Comparison of ENCODE assay signal across 8 cellular contexts in genomic region chr11:3378426-3379423, GRCh38. TPM values are rescaled to one million over a fixed set of nuclear protein-coding genes. Genes with fewer than 3 reads are reported as not detected.
DNase-seq lines count a peak whose midpoint lies in the region; ATAC-seq and TF ChIP-seq lines count a peak whose summit lies in the region.

ZNF195 (minus strand) TSS chr11:3379146; CDS start chr11:3379040, 106 bp downstream.

- DNase-seq in DMS153 (lab: John Stamatoyannopoulos, UW) (peak; percentile 99), PC-9 (peak; percentile 89 to 93), erythroblast (lab: John Stamatoyannopoulos, UW) (peak; percentile 97 to 99)
- peak; percentile 97 for DNase-seq in Jurkat, Clone E6-1 (ENCODE audit: low read depth, low spot score)
- peak; percentile 96 for DNase-seq in activated T-cell treated with anti-CD3 and anti-CD28 coated beads, Interleukin-2, amount 50 U/mL, for 1 hour
- peak; percentile 93 to 94 for DNase-seq in stimulated activated CD8-positive, alpha-beta memory T cell treated with anti-CD3 and anti-CD28 coated beads, Interleukin-7, amount 100 ng/mL, for 1 hour (ENCODE audit: low read depth in 2 of 2)

- intact Hi-C loops in PC-9 (cut with micrococcal nuclease; ENCODE audit: unreplicated experiment), result no loop called here

- TF ChIP-seq CTCF in PC-9 (conservative IDR thresholded peaks at IDR 0.05), result no peak

- H4K20me1 ChIP-seq in PC-9 (ENCODE audit: insufficient read depth), result no peaks in the 10 kb centered on the region

- no peaks in the 10 kb centered on the region for H3K27me3 ChIP-seq in PC-9 (ENCODE audit: insufficient read depth, low read depth)
- no peaks in the 10 kb centered on the region for H3K27me3 ChIP-seq in mucosa of stomach (ENCODE audit: control insufficient read depth, insufficient read depth, low read length)

- TSS peak; percentile 51 for BruUV-seq in PC-9 (replicated peaks; lab: Mats Ljungman, UMichigan)

- peak; percentile 81 for TF ChIP-seq POLR2A in erythroblast (IDR thresholded peaks at IDR 0.05; ENCODE audit: low read length)

- H3K4me1 ChIP-seq in PC-9 (replicated peaks; ENCODE audit: insufficient read depth) (no peaks in the 10 kb centered on the region), mucosa of stomach (ENCODE audit: control insufficient read depth, insufficient read depth, low read length) (peaks cover 19% of the 10 kb centered on the region)

- H3K27ac ChIP-seq in PC-9, result no peak within 1 kb of the TSS

- peaks cover 29% of the 10 kb centered on the region for H3K79me2 ChIP-seq in PC-9 (ENCODE audit: low read depth)

- CTCF ChIA-PET in PC-9 (lab: Charles Lee), result interaction anchor here (0.6 to 0.7 kb wide), 2 partner anchors 30 to 44 kb away, joined by 3 to 5 read pairs; no protein-coding TSS in a partner anchor

- H2AFZ ChIP-seq in PC-9, result peak within 1 kb of the TSS; percentile 91

- POLR2A ChIA-PET in PC-9 (lab: Charles Lee; ENCODE audit: unreplicated experiment), result interaction anchor here (0.6 kb wide), 1 partner anchor 527 kb away, joined by 3 read pairs; no protein-coding TSS in a partner anchor

- H3K9me3 ChIP-seq in PC-9 (ENCODE audit: insufficient read depth, low read depth) (peaks cover 8% of the 10 kb centered on the region; the same call in 1 of the 2 replicates), mucosa of stomach (ENCODE audit: control insufficient read depth, low read length) (no peaks in the 10 kb centered on the region)

- ATAC-seq in GM21619 (IDR thresholded peaks at IDR 0.05; ENCODE audit: unreplicated experiment), result peak; percentile 100

- peak within 1 kb of the TSS; percentile 88 for H3K4me2 ChIP-seq in PC-9

- H3F3A ChIP-seq in PC-9 (ENCODE audit: insufficient read depth, low read depth), result no peaks in the 10 kb centered on the region

- peak within 1 kb of the TSS; percentile 92 for H3K9ac ChIP-seq in mucosa of stomach (ENCODE audit: low read length)

- H3K9me2 ChIP-seq in PC-9 (ENCODE audit: insufficient read depth), result no peaks in the 10 kb centered on the region

- H3K4me3 ChIP-seq in Jurkat, Clone E6-1 (ENCODE audit: low read length), result peak within 1 kb of the TSS; percentile 94
- H3K4me3 ChIP-seq in PC-9 (peak within 1 kb of the TSS; percentile 92), mucosa of stomach (ENCODE audit: low read length) (peak within 1 kb of the TSS; percentile 87)

- H3K36me3 ChIP-seq in PC-9 (ENCODE audit: low read depth) (peaks cover 23% of the 10 kb centered on the region), mucosa of stomach (ENCODE audit: control insufficient read depth, insufficient read depth, low read length) (no peaks in the 10 kb centered on the region)

RNA-seq across cellular contexts. Expression of gene ZNF195, which starts in this region (rescaled TPM):
- 30.0 TPM for polyA plus RNA-seq in Jurkat, Clone E6-1 (2012; ENCODE audit: insufficient read depth, insufficient read length)
- 11.4 and 13.4 TPM in 2 replicates for total RNA-seq in PC-9 (2021)
